In the genomic region with DNA sequence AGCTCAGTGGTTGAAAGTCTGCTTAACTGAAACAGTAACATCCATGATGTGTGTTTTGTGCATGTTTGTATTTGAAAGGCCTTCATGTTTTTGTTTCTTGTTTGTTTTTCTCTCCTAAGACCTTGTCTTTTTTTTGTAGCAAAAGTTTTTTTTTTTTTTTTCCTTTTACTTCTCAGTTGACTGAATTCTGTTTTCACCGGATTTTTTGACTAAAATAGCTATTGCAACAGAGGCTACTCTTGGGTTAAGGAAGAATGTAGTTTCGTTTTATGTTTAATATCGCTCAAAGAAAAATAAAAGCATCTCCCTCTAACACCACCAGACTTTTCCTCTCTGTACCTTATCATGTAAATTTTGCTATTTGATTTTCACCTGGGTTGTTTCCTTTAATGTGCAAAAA, we compare ENCODE assay signal across 10 cellular contexts. TPM values are rescaled to one million over a fixed set of nuclear protein-coding genes. Genes with fewer than 3 reads are reported as not detected.
DNase-seq lines count a peak whose midpoint lies in the region; ATAC-seq and TF ChIP-seq lines count a peak whose summit lies in the region.
"Had no signal": no experiment of that assay in that cellular context is flagged by ENCODE, and none has a peak within 500 bp of the region (broad histone marks: within the 10 kb centered on the region; RNA-seq: fewer than 3 reads in every experiment).

No MANE protein-coding gene starts in this region.

- H3K36me3 ChIP-seq in heart left ventricle: peaks cover 3 to 70% (median 19%) of the 10 kb centered on the region in 9 donors
- H3K36me3 ChIP-seq in left lung: peaks cover 4 to 73% of the 10 kb centered on the region in 2 donors
- H3K36me3 ChIP-seq in transverse colon: peaks cover 0 to 40% (median 9%) of the 10 kb centered on the region in 4 donors

- 45 to 68% (median 57%) methylated on average over 3 of the region's 3 CpGs for WGBS in heart left ventricle, 4 donors
- 58 to 59% methylated on average over 3 of the region's 3 CpGs for WGBS in transverse colon (ENCODE audit: low coverage in 1 of 2), 2 donors

- H3K4me1 ChIP-seq in heart left ventricle (peaks cover 0 to 48% (median 8%) of the 10 kb centered on the region in 12 donors), left lung (peaks cover 5 to 47% of the 10 kb centered on the region in 2 donors), transverse colon (peaks cover 6 to 38% (median 22%) of the 10 kb centered on the region in 4 donors)

- H3K27ac ChIP-seq in heart left ventricle (peak overlapping the region in 9 of 12 donors; percentile 6 to 67 (median 39)), left lung (peak overlapping the region; percentile 46 to 68), transverse colon (peak overlapping the region; percentile 35 to 75 (median 60))

- peaks cover 84% of the 10 kb centered on the region for H3K36me3 Mint-ChIP-seq in activated naive CD8-positive, alpha-beta T cell treated with anti-CD3 and anti-CD28 coated beads, Interleukin-2, amount 10 ng/mL, durations not matched to agents 7 days and 5 days

- ATAC-seq in heart left ventricle: no peak
- ATAC-seq in activated naive CD8-positive, alpha-beta T cell treated with anti-CD3 and anti-CD28 coated beads, Interleukin-2, amount 10 ng/mL, durations not matched to agents 7 days and 5 days (ENCODE audit: low read depth): no peak
- peak; percentile 19 for ATAC-seq in left lung
- ATAC-seq in GM21367 (IDR thresholded peaks at IDR 0.05; ENCODE audit: unreplicated experiment): no peak
- no peak for ATAC-seq in GM19023 (IDR thresholded peaks at IDR 0.05; ENCODE audit: unreplicated experiment)
- no peak for ATAC-seq in HG03460 (IDR thresholded peaks at IDR 0.05; ENCODE audit: unreplicated experiment)

- no peak for TF ChIP-seq EP300 in transverse colon (IDR thresholded peaks at IDR 0.05; ENCODE audit: low read depth)

- no peaks in the 10 kb centered on the region for H3K27me3 Mint-ChIP-seq in activated naive CD8-positive, alpha-beta T cell treated with anti-CD3 and anti-CD28 coated beads, Interleukin-2, amount 10 ng/mL, durations not matched to agents 7 days and 5 days

- H3K4me3 Mint-ChIP-seq in activated naive CD8-positive, alpha-beta T cell treated with anti-CD3 and anti-CD28 coated beads, Interleukin-2, amount 10 ng/mL, durations not matched to agents 7 days and 5 days: peak overlapping the region; percentile 22

- in situ Hi-C loops in transverse colon (cut with MboI; ENCODE audit: low pct_ligation_motif_present in 1 of 4, low pct_unique_long_range_greater_than_20kb in 1 of 4, low sequenced_read_pairs in 3 of 4): no loop called here

- POLR2A ChIA-PET in activated naive CD8-positive, alpha-beta T cell treated with anti-CD3 and anti-CD28 coated beads, Interleukin-2, amount 10 ng/mL, durations not matched to agents 7 days and 5 days (lab: Charles Lee): interaction anchor here (0.7 to 5.7 kb wide), 3 partner anchors 13 to 250 kb away, joined by 3 to 61 read pairs (median 3); a partner anchor contains a TSS

- H3K27me3 ChIP-seq in heart left ventricle (no peaks in the 10 kb centered on the region), left lung (no peaks in the 10 kb centered on the region), transverse colon (no peaks in the 10 kb centered on the region)

- intact Hi-C loops in heart left ventricle (cut with DNase I) (no loop called here), cardiac septum (cut with DNase I) (no loop called here), left lung (cut with DNase I) (no loop called here), transverse colon (cut with DNase I; ENCODE audit: low total_unique reads) (no loop called here)

- TF ChIP-seq CTCF in heart left ventricle (IDR thresholded peaks at IDR 0.05) (no peak), left lung (IDR thresholded peaks at IDR 0.05) (no peak), transverse colon (IDR thresholded peaks at IDR 0.05) (no peak)

- H3K9me3 ChIP-seq in heart left ventricle: peaks cover 0 to 30% (median 10%) of the 10 kb centered on the region in 12 donors
- peaks cover 0 to 26% of the 10 kb centered on the region in 2 donors for H3K9me3 ChIP-seq in left lung
- H3K9me3 ChIP-seq in transverse colon: peaks cover 0 to 3% of the 10 kb centered on the region in 2 donors

- no peak for DNase-seq in heart left ventricle
- DNase-seq in cardiac septum (ENCODE audit: low spot score): no peak
- DNase-seq in activated naive CD8-positive, alpha-beta T cell treated with anti-CD3 and anti-CD28 coated beads, Interleukin-2, amount 10 ng/mL, durations not matched to agents 7 days and 5 days: no peak
- DNase-seq in left lung: no peak
- no peak for DNase-seq in transverse colon
- DNase-seq: AML-193 had no signal

- H3K4me1 Mint-ChIP-seq in activated naive CD8-positive, alpha-beta T cell treated with anti-CD3 and anti-CD28 coated beads, Interleukin-2, amount 10 ng/mL, durations not matched to agents 7 days and 5 days: peaks cover 34% of the 10 kb centered on the region

- H3K27ac Mint-ChIP-seq in activated naive CD8-positive, alpha-beta T cell treated with anti-CD3 and anti-CD28 coated beads, Interleukin-2, amount 10 ng/mL, durations not matched to agents 7 days and 5 days: peak overlapping the region; percentile 58

- TF ChIP-seq POLR2A in heart left ventricle (IDR thresholded peaks at IDR 0.05): no peak
- no peak for TF ChIP-seq POLR2A in transverse colon (IDR thresholded peaks at IDR 0.05)

- peaks cover 14% of the 10 kb centered on the region for H3K9me3 Mint-ChIP-seq in activated naive CD8-positive, alpha-beta T cell treated with anti-CD3 and anti-CD28 coated beads, Interleukin-2, amount 10 ng/mL, durations not matched to agents 7 days and 5 days

- H3K4me3 ChIP-seq in heart left ventricle (peak overlapping the region in 8 of 12 donors; percentile 1 to 33 (median 12)), left lung (no peak overlapping the region), transverse colon (peak overlapping the region in 1 of 4 donors; percentile 11)

RNA-seq across cellular contexts. Expression of a gene that starts 15.1 kb away (rescaled TPM):
- total RNA-seq in heart left ventricle: 10 to 100 TPM in 3 of 9 donors, 1 to 10 TPM in 6; 3.3 to 55.8 (median 7.3) TPM
- polyA plus RNA-seq in heart left ventricle: 1 to 10 TPM; 2.3 to 2.4 TPM
- total RNA-seq in cardiac septum: 5.7 TPM
- 10 to 100 TPM; 66.9 to 68.0 TPM for total RNA-seq in activated naive CD8-positive, alpha-beta T cell treated with anti-CD3 and anti-CD28 coated beads, Interleukin-2, amount 10 ng/mL, durations not matched to agents 7 days and 5 days
- total RNA-seq in left lung: 10 to 100 TPM; 35.8 to 49.2 TPM
- 10 to 100 TPM in 3 of 4 donors, 1 to 10 TPM in 1; 4.6 to 39.7 (median 27.5) TPM for total RNA-seq in transverse colon

RNA-seq across cellular contexts. Expression of a gene that starts 46.2 kb away (rescaled TPM):
- total RNA-seq in heart left ventricle (over 10,000 TPM in 7 of 9 donors, 1,000 to 10,000 TPM in 2; 6,950 to 16,840 (median 13,341) TPM), cardiac septum (7,641 TPM), left lung (1 to 10 TPM; 2.4 to 3.3 TPM), transverse colon (10 to 100 TPM in 2 of 4 donors, 1 to 10 TPM in 1, not detected in 1; 9.0 to 37.0 (median 15.7) TPM)
- polyA plus RNA-seq in heart left ventricle: over 10,000 TPM in 1 of 2 donors, 1,000 to 10,000 TPM in 1; 6,181 to 16,360 TPM
- total RNA-seq in activated naive CD8-positive, alpha-beta T cell treated with anti-CD3 and anti-CD28 coated beads, Interleukin-2, amount 10 ng/mL, durations not matched to agents 7 days and 5 days: not detected
- total RNA-seq: kidney epithelial cell had no signal

RNA-seq across cellular contexts. Expression of a gene that starts 54.3 kb away (rescaled TPM):
- not detected for total RNA-seq in heart left ventricle
- polyA plus RNA-seq in heart left ventricle: under 1 TPM; 0.07 to 0.11 TPM
- not detected for total RNA-seq in cardiac septum
- not detected for total RNA-seq in activated naive CD8-positive, alpha-beta T cell treated with anti-CD3 and anti-CD28 coated beads, Interleukin-2, amount 10 ng/mL, durations not matched to agents 7 days and 5 days
- total RNA-seq in left lung: not detected
- not detected for total RNA-seq in transverse colon
- total RNA-seq: kidney epithelial cell had no signal

Comparison
In these comparisons a context has a peak if more than half of its experiments do, and no peak if none do; other contexts are left out.
1. H3K4me3 ChIP-seq: peak in heart left ventricle (8 of 12); none in left lung (0 of 2).
2. RNA of a gene that starts 46.2 kb away (total RNA-seq): 6,950 to 16,840 TPM in heart left ventricle and 7,641 TPM in cardiac septum (single experiment); 9.0 to 37.0 TPM in transverse colon, 2.4 to 3.3 TPM in left lung and not detected in activated naive CD8-positive, alpha-beta T cell treated with anti-CD3 and anti-CD28 coated beads, Interleukin-2, amount 10 ng/mL, durations not matched to agents 7 days and 5 days; every median in the first group is over 100 times any median in the second.
3. Peak in every context shown above with its lines, with median percentiles within 50 percentile points of each other: H3K27ac ChIP-seq.